Comparison of ENCODE assay signal across 22 cellular contexts in the genomic region with DNA sequence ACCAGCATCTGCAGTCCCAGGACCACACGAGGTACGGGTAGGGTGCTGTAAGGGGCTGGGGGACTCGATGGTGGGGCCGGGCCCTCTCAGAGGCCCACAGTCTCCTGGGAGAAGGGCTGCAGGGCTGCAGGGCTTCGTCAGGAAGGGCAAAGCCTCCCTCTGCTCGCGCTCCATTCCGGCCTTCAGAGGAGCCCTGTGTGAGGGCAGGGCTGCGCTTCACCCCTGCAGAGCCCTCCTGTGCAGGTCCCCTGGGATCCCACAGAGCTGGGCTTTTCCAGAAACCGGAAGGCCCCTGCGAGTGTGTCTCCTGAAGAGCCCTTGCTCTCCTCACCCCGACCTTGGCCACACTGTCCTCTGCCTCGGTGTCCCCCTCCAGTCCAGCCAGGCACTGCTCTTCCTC. TPM values are rescaled to one million over a fixed set of nuclear protein-coding genes. Genes with fewer than 3 reads are reported as not detected.
"Had no signal": no experiment of that assay in that cellular context is flagged by ENCODE, and none has a peak within 500 bp of the region (broad histone marks: within the 10 kb centered on the region; RNA-seq: fewer than 3 reads in every experiment).

No MANE protein-coding gene starts in this region.

- H3K36me3 ChIP-seq: MG63, SJSA1 had no signal

- FAIRE-seq: RCC 7860 had no signal

- DNase-seq: IMR-90, Karpas-422, KG1, MG63, NCI-H1092, NCI-H1105 treated with DMSO at 0.1 percent for 48 hours, NCI-H1417 treated with DMSO at 0.1 percent for 48 hours, NCI-H146, NCI-H1694 treated with DMSO at 0.1 percent for 48 hours, NCI-H1930, NCI-H2081, NCI-H2107, NCI-H2227 treated with DMSO at 0.1 percent for 48 hours, NCI-H524, NCI-H526 treated with DMSO at 0.1 percent for 48 hours, NCI-H748 treated with DMSO at 0.1 percent for 48 hours, Right ventricle myocardium superior, RPMI8226, SIG-M5 had no signal

- H3K9me3 ChIP-seq: MG63, SJSA1 had no signal

- H3K27ac ChIP-seq: SJSA1, SK-N-MC had no signal

- H3K4me3 ChIP-seq: MG63, SJSA1, SK-N-MC had no signal

- H3K4me1 ChIP-seq: SJSA1 had no signal

- H3K27me3 ChIP-seq: MG63, SJSA1 had no signal

RNA-seq across cellular contexts. Expression of gene WNT11, which starts 27.2 kb away (rescaled TPM):
- total RNA-seq: IMR-90, SJSA1 had no signal
